Comparison of ENCODE assay signal across 8 cellular contexts in genomic region chr20:54067606-54068174, GRCh38. TPM values are rescaled to one million over a fixed set of nuclear protein-coding genes. Genes with fewer than 3 reads are reported as not detected.
DNase-seq lines count a peak whose midpoint lies in the region; ATAC-seq and TF ChIP-seq lines count a peak whose summit lies in the region.

No MANE protein-coding gene starts in this region.

- H3K27ac ChIP-seq in Panc1 (ENCODE audit: low read length) (peak overlapping the region; percentile 97), smooth muscle cell (ENCODE audit: low read depth) (no peak overlapping the region)

- CTCF ChIA-PET in Panc1 (lab: Charles Lee) = no interaction called here

- no peaks in the 10 kb centered on the region for H4K20me1 ChIP-seq in smooth muscle cell (ENCODE audit: low read depth)

- peak; percentile 95 for DNase-seq in Panc1 (ENCODE audit: low read depth, low spot score)
- DNase-seq in left lobe of liver (ENCODE audit: low spot score) = peak; percentile 70
- DNase-seq in KG1 (lab: John Stamatoyannopoulos, UW) = no peak
- DNase-seq in pons (ENCODE audit: low spot score) = no peak
- DNase-seq in smooth muscle cell (lab: John Stamatoyannopoulos, UW; ENCODE audit: unreplicated experiment) = no peak

- H3K79me2 ChIP-seq in smooth muscle cell (ENCODE audit: low read depth) = no peaks in the 10 kb centered on the region

- no peak overlapping the region for H3K4me2 ChIP-seq in smooth muscle cell

- no peaks in the 10 kb centered on the region for H3F3A ChIP-seq in smooth muscle cell (ENCODE audit: low read depth)

- 58% methylated on average over 8 of the region's 8 CpGs for WGBS in smooth muscle cell (ENCODE audit: low lambda C conversion rate)

- no peaks in the 10 kb centered on the region for H3K9me3 ChIP-seq in Panc1 (ENCODE audit: control insufficient read depth, insufficient read depth, low read depth, low read length)
- H3K9me3 ChIP-seq in smooth muscle cell (replicated peaks; ENCODE audit: low read depth) = no peaks in the 10 kb centered on the region

- intact Hi-C loops in Panc1 (cut with micrococcal nuclease; ENCODE audit: unreplicated experiment) = loop anchor here (10.0 kb wide), 1 partner anchor 493 kb away; no protein-coding TSS in a partner anchor

- H2AFZ ChIP-seq in smooth muscle cell (ENCODE audit: low read depth) = no peak overlapping the region

- H3K4me1 ChIP-seq in Panc1 (ENCODE audit: control insufficient read depth, insufficient read depth, low read length) (peaks cover 81% of the 10 kb centered on the region), smooth muscle cell (ENCODE audit: low read depth) (no peaks in the 10 kb centered on the region)

- POLR2A ChIA-PET in Panc1 (lab: Charles Lee) = interaction anchor here (0.5 to 0.6 kb wide), 2 partner anchors 36 to 335 kb away, joined by 5 to 7 read pairs; no protein-coding TSS in a partner anchor

- no TSS peak for BruUV-seq in Panc1 (replicated peaks; lab: Mats Ljungman, UMichigan)

- in situ Hi-C loops in Panc1 (cut with HindIII; ENCODE audit: low pct_unique_long_range_greater_than_20kb, low sequenced_read_pairs) = no loop called here

- H3K9ac ChIP-seq in smooth muscle cell (ENCODE audit: low read depth) = no peak overlapping the region

- TF ChIP-seq CTCF in Panc1 (IDR thresholded peaks at IDR 0.05) (no peak), smooth muscle cell (IDR thresholded peaks at IDR 0.05; ENCODE audit: borderline replicate concordance, insufficient read depth, poor library complexity, severe bottlenecking) (no peak)

- H3K36me3 ChIP-seq in Panc1 (ENCODE audit: control insufficient read depth, insufficient read depth, low read length) (no peaks in the 10 kb centered on the region), smooth muscle cell (ENCODE audit: low read depth) (no peaks in the 10 kb centered on the region)

- peak overlapping the region; percentile 3 to 38; a peak in 2 of 4 replicates for H3K4me3 ChIP-seq in Panc1 (ENCODE audit: low read depth in 2 of 2, low read length in 2 of 2)
- no peak overlapping the region for H3K4me3 ChIP-seq in smooth muscle cell

- no peaks in the 10 kb centered on the region for H3K27me3 ChIP-seq in Panc1 (ENCODE audit: control insufficient read depth, insufficient read depth, low read length)
- H3K27me3 ChIP-seq in smooth muscle cell (ENCODE audit: low read depth) = no peaks in the 10 kb centered on the region

- peak; percentile 62 for ATAC-seq in GM18870 (IDR thresholded peaks at IDR 0.05; ENCODE audit: unreplicated experiment)
- ATAC-seq in HG02970 (IDR thresholded peaks at IDR 0.05; ENCODE audit: low FRiP score, unreplicated experiment) = peak; percentile 62
- peak; percentile 88 for ATAC-seq in Panc1
- ATAC-seq in left lobe of liver = peak; percentile 70
- ATAC-seq in GM18873 (IDR thresholded peaks at IDR 0.05; ENCODE audit: low FRiP score, unreplicated experiment) = no peak

RNA-seq across cellular contexts. Expression of gene BCAS1, which starts 2.7 kb away (rescaled TPM):
- 3.1 TPM for total RNA-seq in Panc1 (2021; ENCODE audit: unreplicated experiment)
- polyA plus RNA-seq in Panc1 (2012; ENCODE audit: insufficient read length) = 4.0 TPM
- total RNA-seq in left lobe of liver = 0.08 TPM
- 0.09 and 0.18 TPM in 2 replicates for total RNA-seq in smooth muscle cell
- polyA plus RNA-seq in smooth muscle cell = 0.15 and 0.43 TPM in 2 replicates

Comparison
In these comparisons a context has a peak if more than half of its experiments do, and no peak if none do; other contexts are left out.
1. DNase-seq: peak in Panc1 (single experiment) and left lobe of liver (single experiment); none in KG1 (single experiment), pons (single experiment) and smooth muscle cell (single experiment).